ENCODE assay signal across 28 cellular contexts in genomic region chr4:100347241-100347640, GRCh38.
"Had no signal": no experiment of that assay in that cellular context is flagged by ENCODE, and none has a peak within 500 bp of the region (broad histone marks: within the 10 kb centered on the region; RNA-seq: fewer than 3 reads in every experiment).

No MANE protein-coding gene starts in this region.

- H3K27me3 ChIP-seq: brain microvascular endothelial cell, dorsolateral prefrontal cortex, esophagus squamous epithelium, gastroesophageal sphincter, heart right ventricle, hepatocyte had no signal

- FAIRE-seq: astrocyte, bronchial epithelial cell had no signal

- DNase-seq: activated B cell treated with CpG ODN at 0.5 μM for 24 hours; activated CD4-positive, alpha-beta T cell treated with anti-CD3 and anti-CD28 coated beads for 48 hours; activated CD4-positive, alpha-beta T cell treated with anti-CD3 and anti-CD28 coated beads, Interleukin-2, amount 50 U/mL, for 1 hour; activated CD4-positive, alpha-beta T cell treated with anti-CD3 and anti-CD28 coated beads, Interleukin-2, amount 50 U/mL, for 48 hours; activated CD8-positive, alpha-beta memory T cell treated with anti-CD3 and anti-CD28 coated beads for 24 hours; activated CD8-positive, alpha-beta T cell treated with anti-CD3 and anti-CD28 coated beads for 36 hours; activated effector memory CD4-positive, alpha-beta T cell treated with Interleukin-2 at 50 U/mL for 16 hours; activated gamma-delta T cell treated with Interleukin-2 at 50 U/mL for 16 hours; activated naive CD4-positive, alpha-beta T cell treated with anti-CD3 and anti-CD28 coated beads, Interleukin-2, amount 50 U/mL, for 16 hours; activated naive CD4-positive, alpha-beta T cell treated with Interleukin-2 at 50 U/mL for 16 hours; activated T-cell treated with anti-CD3 and anti-CD28 coated beads, Interleukin-2, amount 50 U/mL, for 4 hours; amniotic stem cell; anterior cingulate cortex; brain microvascular endothelial cell; dorsolateral prefrontal cortex; effector memory CD8-positive, alpha-beta T cell; esophagus squamous epithelium; foreskin melanocyte; heart right ventricle; T1000; WERI-Rb-1 had no signal

- H3K79me2 ChIP-seq: hepatocyte had no signal

- H3K4me3 ChIP-seq: coronary artery, dorsolateral prefrontal cortex, esophagus squamous epithelium, gastroesophageal sphincter, heart right ventricle, hepatocyte had no signal

- H3K9me3 ChIP-seq: esophagus squamous epithelium, gastroesophageal sphincter had no signal

- H3K4me1 ChIP-seq: esophagus squamous epithelium, gastroesophageal sphincter, heart right ventricle had no signal

- ATAC-seq: activated CD4-positive, CD25-positive, alpha-beta regulatory T cell treated with anti-CD3 and anti-CD28 coated beads, Interleukin-2, amount 50 U/mL, for 24 hours; activated CD8-positive, alpha-beta T cell treated with anti-CD3 and anti-CD28 coated beads for 36 hours; activated T-cell treated with anti-CD3 and anti-CD28 coated beads, Interleukin-2, amount 50 U/mL, for 4 hours; activated T-helper 17 cell treated with anti-CD3 and anti-CD28 coated beads, Interleukin-2, amount 50 U/mL, for 72 hours; effector memory CD8-positive, alpha-beta T cell; gastroesophageal sphincter; heart right ventricle had no signal

- H2AFZ ChIP-seq: hepatocyte had no signal

- H3K4me2 ChIP-seq: hepatocyte had no signal

- H3K36me3 ChIP-seq: brain microvascular endothelial cell, esophagus squamous epithelium, gastroesophageal sphincter, heart right ventricle, WERI-Rb-1 had no signal

- H3K27ac ChIP-seq: brain microvascular endothelial cell, coronary artery, dorsolateral prefrontal cortex, esophagus squamous epithelium, gastroesophageal sphincter, heart right ventricle, hepatocyte, WERI-Rb-1 had no signal
